9 cellular contexts compared by ENCODE assay signal in genomic region chr2:27992787-27993747, GRCh38.
DNase-seq lines count a peak whose midpoint lies in the region; ATAC-seq and TF ChIP-seq lines count a peak whose summit lies in the region.
"Had no signal": no experiment of that assay in that cellular context is flagged by ENCODE, and none has a peak within 500 bp of the region (broad histone marks: within the 10 kb centered on the region; RNA-seq: fewer than 3 reads in every experiment).

No MANE protein-coding gene starts in this region.

- DNase-seq in ELR (ENCODE audit: low read depth): peak; percentile 77
- peak; percentile 97 for DNase-seq in NOMO-1 treated with DMSO at 0.1 percent for 48 hours (lab: John Stamatoyannopoulos, UW; ENCODE audit: unreplicated experiment)
- peak; percentile 71 for DNase-seq in dermis blood vessel endothelial cell
- no peak for DNase-seq in omental fat pad (ENCODE audit: low spot score)
- DNase-seq in NCI-H345 treated with DMSO at 0.1 percent for 48 hours (lab: John Stamatoyannopoulos, UW; ENCODE audit: unreplicated experiment): no peak
- no peak for DNase-seq in activated CD8-positive, alpha-beta memory T cell treated with anti-CD3 and anti-CD28 coated beads for 24 hours
- DNase-seq: effector memory CD8-positive, alpha-beta T cell had no signal

- TF ChIP-seq CTCF in omental fat pad (IDR thresholded peaks at IDR 0.05): no peak

- ATAC-seq in omental fat pad (ENCODE audit: low FRiP score) (peak; percentile 79), GM19397 (IDR thresholded peaks at IDR 0.05; ENCODE audit: unreplicated experiment) (no peak), HG03095 (IDR thresholded peaks at IDR 0.05; ENCODE audit: unreplicated experiment) (no peak)
- ATAC-seq: effector memory CD8-positive, alpha-beta T cell had no signal

Comparison
In these comparisons a context has a peak if more than half of its experiments do, and no peak if none do; other contexts are left out.
1. DNase-seq: peak in ELR (single experiment), NOMO-1 treated with DMSO at 0.1 percent for 48 hours (single experiment) and dermis blood vessel endothelial cell (single experiment); none in omental fat pad (single experiment), NCI-H345 treated with DMSO at 0.1 percent for 48 hours (single experiment) and activated CD8-positive, alpha-beta memory T cell treated with anti-CD3 and anti-CD28 coated beads for 24 hours (single experiment).